In the genomic region with DNA sequence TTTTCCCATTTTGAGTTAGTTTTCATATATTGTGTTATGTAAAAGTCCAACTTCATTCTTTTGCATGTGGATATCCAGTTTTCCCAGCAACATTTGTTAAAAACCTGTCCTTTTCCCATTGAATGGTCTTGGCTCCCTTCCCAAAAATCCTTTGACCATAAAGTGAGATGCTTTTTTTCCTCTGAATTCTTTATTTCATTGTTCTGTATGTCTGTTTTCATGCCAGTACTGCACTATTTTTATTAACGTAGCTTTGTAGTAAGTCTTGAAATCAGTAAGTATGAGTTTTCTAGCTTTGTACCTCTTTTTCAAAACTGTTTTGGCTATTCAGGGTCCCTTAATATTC, we compare ENCODE assay signal across 1 cellular context.
TF ChIP-seq lines count a peak whose summit lies in the region.

No MANE protein-coding gene starts in this region.

TF ChIP-seq in H1, 55 proteins besides CTCF, POLR2A, EP300 and RAD21 (continued from another document):
- TF ChIP-seq TAF1 (IDR thresholded peaks at IDR 0.05; ENCODE audit: low read depth, low read length) (no peak), TEAD4 (IDR thresholded peaks at IDR 0.05; ENCODE audit: low read depth, low read length) (no peak), CTBP2 (IDR thresholded peaks at IDR 0.05; ENCODE audit: borderline replicate concordance, insufficient read depth, insufficient read length, low read length) (no peak), SP4 (IDR thresholded peaks at IDR 0.05; ENCODE audit: low read length) (no peak), JUN (IDR thresholded peaks at IDR 0.05; ENCODE audit: low read depth, low read length) (no peak)
- TF ChIP-seq, protein P1, sequence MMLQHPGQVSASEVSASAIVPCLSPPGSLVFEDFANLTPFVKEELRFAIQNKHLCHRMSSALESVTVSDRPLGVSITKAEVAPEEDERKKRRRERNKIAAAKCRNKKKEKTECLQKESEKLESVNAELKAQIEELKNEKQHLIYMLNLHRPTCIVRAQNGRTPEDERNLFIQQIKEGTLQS (IDR thresholded peaks at IDR 0.05; ENCODE audit: insufficient read depth, low read depth, low read length): no peak
